ENCODE assay signal across 8 cellular contexts in the genomic region with DNA sequence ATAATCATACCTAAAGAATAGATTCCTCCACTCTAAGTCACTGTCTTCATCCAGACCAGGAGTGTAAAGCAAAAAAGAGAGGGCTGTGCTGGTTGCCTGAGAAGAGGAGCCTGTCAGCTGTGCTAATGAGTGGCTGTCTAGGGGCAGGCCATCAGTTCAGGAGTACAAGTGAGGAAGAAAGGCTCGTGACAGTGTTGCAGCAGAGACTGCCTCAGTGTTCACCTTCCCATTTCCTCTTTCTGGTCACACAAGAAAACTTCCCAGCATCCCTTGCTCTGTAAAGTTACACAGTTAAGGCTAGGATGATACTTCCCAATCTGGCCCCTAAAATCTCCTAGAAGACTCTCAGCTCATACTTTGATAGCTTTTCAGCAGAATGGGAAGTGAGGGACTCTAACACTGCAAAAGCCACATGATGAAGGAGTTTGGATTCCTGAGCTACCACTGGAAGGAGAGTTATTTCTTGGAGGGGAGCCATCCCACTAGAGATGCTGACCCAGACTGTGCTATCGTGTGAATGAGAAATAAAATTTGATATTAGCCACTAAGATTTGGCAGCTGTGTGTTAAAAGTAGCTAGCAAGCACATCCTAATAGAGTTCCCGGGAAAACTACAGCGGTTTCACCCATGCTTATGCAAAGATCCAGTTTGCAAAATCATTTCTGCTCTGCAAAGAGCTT.
DNase-seq lines count a peak whose midpoint lies in the region; ATAC-seq, FAIRE-seq and TF ChIP-seq lines count a peak whose summit lies in the region.

No MANE protein-coding gene starts in this region.

- DNase-seq in GM12891 (ENCODE audit: insufficient read length, low spot score): no peak
- peak; percentile 61 for DNase-seq in HCEC 1CT
- DNase-seq in NOMO-1 treated with DMSO at 0.1 percent for 48 hours (lab: John Stamatoyannopoulos, UW; ENCODE audit: unreplicated experiment): peak; percentile 95
- peak; percentile 11 for DNase-seq in mucosa of gallbladder (ENCODE audit: low spot score)
- DNase-seq in activated CD8-positive, alpha-beta memory T cell treated with anti-CD3 and anti-CD28 coated beads, Interleukin-2, amount 50 U/mL, for 4 hours: no peak
- DNase-seq in DMS79 (lab: John Stamatoyannopoulos, UW): no peak
- DNase-seq in NCI-H2171 treated with DMSO at 0.1 percent for 48 hours (lab: John Stamatoyannopoulos, UW): no peak

- TF ChIP-seq POLR2A in GM12891 (IDR thresholded peaks at IDR 0.05; ENCODE audit: low read depth, low read length): no peak

- ATAC-seq in HG02973 (IDR thresholded peaks at IDR 0.05; ENCODE audit: unreplicated experiment): no peak

- peak; percentile 94 for FAIRE-seq in GM12891 (lab: Jason Lieb, UNC)

TF ChIP-seq in GM12891, 5 proteins besides CTCF, POLR2A, EP300 and RAD21:
- TF ChIP-seq SPI1 (IDR thresholded peaks at IDR 0.05; ENCODE audit: low read depth, low read length): peak; percentile 96
- TF ChIP-seq POLR2AphosphoS5 (IDR thresholded peaks at IDR 0.05; ENCODE audit: low read depth, low read length): no peak
- TF ChIP-seq PAX5 (IDR thresholded peaks at IDR 0.05; ENCODE audit: insufficient read depth, low read length, severe bottlenecking): no peak
- TF ChIP-seq POU2F2 (IDR thresholded peaks at IDR 0.05; ENCODE audit: low read depth, low read length): no peak

Comparison
In these comparisons a context has a peak if more than half of its experiments do, and no peak if none do; other contexts are left out.
1. DNase-seq: peak in HCEC 1CT (single experiment), NOMO-1 treated with DMSO at 0.1 percent for 48 hours (single experiment) and mucosa of gallbladder (single experiment); none in GM12891 (single experiment), activated CD8-positive, alpha-beta memory T cell treated with anti-CD3 and anti-CD28 coated beads, Interleukin-2, amount 50 U/mL, for 4 hours (single experiment), DMS79 (single experiment) and NCI-H2171 treated with DMSO at 0.1 percent for 48 hours (single experiment).